26 cellular contexts compared by ENCODE assay signal in the genomic region with DNA sequence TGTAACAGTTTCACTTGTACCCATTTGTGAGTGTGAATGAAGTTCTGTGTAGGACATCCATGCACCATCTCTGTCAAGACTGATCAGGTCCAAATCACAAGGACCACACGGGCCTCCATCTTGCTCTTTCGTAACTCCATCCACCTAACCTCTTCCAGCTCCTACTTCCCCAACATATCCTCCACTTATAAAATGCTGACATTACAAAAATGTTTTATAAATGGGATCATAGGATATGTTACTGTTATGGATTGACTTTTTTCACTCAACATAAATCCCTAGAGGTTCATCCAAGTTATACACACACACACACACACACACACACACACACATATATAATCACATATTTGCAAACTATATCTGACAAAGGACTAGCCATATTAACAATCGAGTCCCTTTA.
A peak's percentile ranks its signal among the peaks of the same experiment; 100 is the strongest.
DNase-seq lines count a peak whose midpoint lies in the region; ATAC-seq, FAIRE-seq and TF ChIP-seq lines count a peak whose summit lies in the region.
"Had no signal": no experiment of that assay in that cellular context is flagged by ENCODE, and none has a peak within 500 bp of the region (broad histone marks: within the 10 kb centered on the region; RNA-seq: fewer than 3 reads in every experiment).

No MANE protein-coding gene starts in this region.

- H3K9ac ChIP-seq in HepG2 (ENCODE audit: insufficient read depth, low read depth, low read length): no peak overlapping the region
- H3K9ac ChIP-seq in K562 (ENCODE audit: insufficient read depth in 1 of 2, low read depth in 2 of 2, low read length in 2 of 2): no peak overlapping the region
- H3K9ac ChIP-seq in neuronal stem cell (ENCODE audit: low read depth, low read length, poor library complexity): no peak overlapping the region
- H3K9ac ChIP-seq: BLaER1 had no signal

- H2BK12ac ChIP-seq in neuronal stem cell (ENCODE audit: low read length): no peak overlapping the region

- CTCF ChIA-PET in HepG2 (lab: Yijun Ruan, JAX; ENCODE audit: low intra/inter-chr PET ratio, low total read pairs) (no interaction called here), K562 (lab: Yijun Ruan, JAX; ENCODE audit: low intra/inter-chr PET ratio) (no interaction called here)

- H4K20me1 ChIP-seq in HepG2 (ENCODE audit: insufficient read depth, low read length) (no peaks in the 10 kb centered on the region), K562 (replicated peaks; ENCODE audit: control insufficient read depth, insufficient read depth, low read length) (no peaks in the 10 kb centered on the region)
- H4K20me1 ChIP-seq: BLaER1 had no signal

- peak overlapping the region; percentile 79 for H4K91ac ChIP-seq in neuronal stem cell (ENCODE audit: low read depth, low read length, poor library complexity)

- BruUV-seq in HepG2 (replicated peaks; lab: Mats Ljungman, UMichigan): no TSS peak
- BruUV-seq in K562 (replicated peaks; lab: Mats Ljungman, UMichigan): no TSS peak

- H3K23ac ChIP-seq in neuronal stem cell (ENCODE audit: low read depth, low read length, poor library complexity): no peak overlapping the region

- TF ChIP-seq POLR2A in HepG2 (IDR thresholded peaks at IDR 0.05; ENCODE audit: insufficient read depth in 1 of 2, low read depth in 2 of 2, low read length in 2 of 2) (no peak), right lobe of liver (IDR thresholded peaks at IDR 0.05) (no peak), K562 (conservative IDR thresholded peaks at IDR 0.05) (no peak)

- POLR2A ChIA-PET in HepG2 (lab: Yijun Ruan, JAX): no interaction called here
- POLR2A ChIA-PET in K562 (lab: Yijun Ruan, JAX): no interaction called here

- H3K36me3 ChIP-seq in HepG2 (replicated peaks in 1 of 2; ENCODE audit: control insufficient read depth in 1 of 2, insufficient read depth in 2 of 2, low read length in 2 of 2): no peaks in the 10 kb centered on the region
- H3K36me3 ChIP-seq in right lobe of liver: no peaks in the 10 kb centered on the region
- no peaks in the 10 kb centered on the region for H3K36me3 ChIP-seq in K562 (ENCODE audit: control insufficient read depth, insufficient read depth, low read length)
- H3K36me3 ChIP-seq in neuronal stem cell (replicated peaks in 1 of 2; ENCODE audit: control insufficient read depth in 2 of 2, insufficient read depth in 2 of 2, low read length in 2 of 2): no peaks in the 10 kb centered on the region
- H3K36me3 ChIP-seq: BE2C, BLaER1 had no signal

- H3K4me3 Mint-ChIP-seq in progenitor cell of endocrine pancreas (ENCODE audit: low read depth): no peak overlapping the region
- H3K4me3 Mint-ChIP-seq: CD14-positive monocyte; CD4-positive, alpha-beta memory T cell; CD4-positive, CD25-positive, alpha-beta regulatory T cell; CD8-positive, alpha-beta memory T cell had no signal

- H2AK5ac ChIP-seq in neuronal stem cell (ENCODE audit: low read depth, low read length): no peak overlapping the region

- H3K4me3 ChIP-seq in HepG2 (replicated peaks in 1 of 3; ENCODE audit: insufficient read depth in 1 of 3, low read depth in 2 of 3, low read length in 3 of 3) (no peak overlapping the region), right lobe of liver (no peak overlapping the region), K562 (no peak overlapping the region), neuronal stem cell (ENCODE audit: low read length in 2 of 2) (no peak overlapping the region)
- H3K4me3 ChIP-seq: BLaER1, GM12878 had no signal

- peaks cover 15% of the 10 kb centered on the region for H3K9me3 Mint-ChIP-seq in progenitor cell of endocrine pancreas (ENCODE audit: low read depth)

- no peak for TF ChIP-seq RAD21 in HepG2 (CRISPR knock-in tag; IDR thresholded peaks at IDR 0.05)
- no peak for TF ChIP-seq RAD21 in K562 (CRISPR knock-in tag; conservative IDR thresholded peaks at IDR 0.05 in 1 of 2, IDR thresholded peaks at IDR 0.05 in 1 of 2)

- H3K79me1 ChIP-seq in neuronal stem cell (ENCODE audit: low read depth, low read length): no peaks in the 10 kb centered on the region

- H3K18ac ChIP-seq in neuronal stem cell (ENCODE audit: low read length): no peak overlapping the region

- H3K27me3 Mint-ChIP-seq in progenitor cell of endocrine pancreas: no peaks in the 10 kb centered on the region
- H3K27me3 Mint-ChIP-seq: CD4-positive, alpha-beta memory T cell; CD4-positive, CD25-positive, alpha-beta regulatory T cell had no signal

- no peak overlapping the region for H3K27ac Mint-ChIP-seq in progenitor cell of endocrine pancreas
- H3K27ac Mint-ChIP-seq: CD14-positive monocyte; CD4-positive, alpha-beta memory T cell; CD4-positive, CD25-positive, alpha-beta regulatory T cell; CD8-positive, alpha-beta memory T cell had no signal

- H3K79me2 ChIP-seq in HepG2 (ENCODE audit: insufficient read depth, low read length) (no peaks in the 10 kb centered on the region), K562 (ENCODE audit: control insufficient read depth, insufficient read depth, low read length) (no peaks in the 10 kb centered on the region)

- TF ChIP-seq CTCF in HepG2 (CRISPR knock-in tag; IDR thresholded peaks at IDR 0.05) (no peak), right lobe of liver (IDR thresholded peaks at IDR 0.05) (no peak), K562 (IDR thresholded peaks at IDR 0.05 in 2 of 3, conservative IDR thresholded peaks at IDR 0.05 in 1 of 3; ENCODE audit: insufficient read depth in 2 of 3, low read depth in 1 of 3, low read length in 3 of 3) (no peak), progenitor cell of endocrine pancreas (IDR thresholded peaks at IDR 0.05; ENCODE audit: unreplicated experiment) (no peak)

- DNase-seq in HepG2 (ENCODE audit: low spot score): no peak
- no peak for DNase-seq in right lobe of liver
- DNase-seq in K562 (ENCODE audit: extremely low read depth in 1 of 4, low spot score in 3 of 4): no peak
- no peak for DNase-seq in neuronal stem cell (ENCODE audit: low spot score)
- no peak for DNase-seq in SHP77 (lab: John Stamatoyannopoulos, UW)
- no peak for DNase-seq in progenitor cell of endocrine pancreas (ENCODE audit: low spot score, unreplicated experiment)
- DNase-seq: ACHN; BE2C; C1 segment of cervical spinal cord; CD4-positive, alpha-beta memory T cell; CD4-positive, CD25-positive, alpha-beta regulatory T cell; CD8-positive, alpha-beta memory T cell; COR-L47; DMS 273 treated with DMSO at 0.1 percent for 48 hours; DMS153; DMS53; DMS79; DND-41; EL; GDM1 had no signal

- H2BK15ac ChIP-seq in neuronal stem cell (ENCODE audit: low read length): no peak overlapping the region

- no peak for TF ChIP-seq EP300 in HepG2 (IDR thresholded peaks at IDR 0.05; ENCODE audit: low read depth in 2 of 2, low read length in 2 of 2)
- TF ChIP-seq EP300 in HepG2 (CRISPR knock-in tag; IDR thresholded peaks at IDR 0.05; ENCODE audit: borderline replicate concordance): no peak
- no peak for TF ChIP-seq EP300 in K562 (IDR thresholded peaks at IDR 0.05; ENCODE audit: low read length)

- H3K9me1 ChIP-seq in K562 (ENCODE audit: control insufficient read depth, insufficient read depth, low read length): no peaks in the 10 kb centered on the region

- no peaks in the 10 kb centered on the region for H3K4me1 Mint-ChIP-seq in progenitor cell of endocrine pancreas (ENCODE audit: low read depth)
- H3K4me1 Mint-ChIP-seq: CD14-positive monocyte; CD4-positive, alpha-beta memory T cell; CD4-positive, CD25-positive, alpha-beta regulatory T cell; CD8-positive, alpha-beta memory T cell had no signal

- ATAC-seq in HepG2 (no peak), right lobe of liver (no peak), K562 (no peak)
- ATAC-seq: GM12878 had no signal

- H3K27ac ChIP-seq in HepG2 (ENCODE audit: extremely low read length, insufficient read depth, low read length) (no peak overlapping the region), right lobe of liver (no peak overlapping the region), K562 (ENCODE audit: extremely low read depth, low read depth, low read length) (no peak overlapping the region), neuronal stem cell (replicated peaks; ENCODE audit: low read length) (no peak overlapping the region)
- H3K27ac ChIP-seq: 22Rv1, BLaER1 had no signal

- no peak overlapping the region for H2BK120ac ChIP-seq in neuronal stem cell (ENCODE audit: low read depth, low read length)

- H2BK5ac ChIP-seq in neuronal stem cell (ENCODE audit: low read length): no peak overlapping the region

- H3K14ac ChIP-seq in neuronal stem cell (ENCODE audit: low read length): no peak overlapping the region

- FAIRE-seq in HepG2 (lab: Jason Lieb, UNC) (no peak), K562 (lab: Jason Lieb, UNC) (no peak)
- FAIRE-seq: GM12878, GM12892, GM18507 had no signal

- H3K4me2 ChIP-seq in HepG2 (ENCODE audit: low read depth, low read length): no peak overlapping the region
- no peak overlapping the region for H3K4me2 ChIP-seq in K562 (ENCODE audit: insufficient read depth, low read length)
- H3K4me2 ChIP-seq in neuronal stem cell (ENCODE audit: insufficient read depth, low read length, poor library complexity, severe bottlenecking): no peak overlapping the region
- H3K4me2 ChIP-seq: BLaER1 had no signal

- H3K9me3 ChIP-seq in HepG2 (ENCODE audit: low read length) (no peaks in the 10 kb centered on the region), right lobe of liver (no peaks in the 10 kb centered on the region), K562 (replicated peaks; ENCODE audit: control insufficient read depth, insufficient read depth, low read depth, low read length) (no peaks in the 10 kb centered on the region), neuronal stem cell (replicated peaks in 1 of 2; ENCODE audit: control insufficient read depth in 2 of 2, insufficient read depth in 1 of 2, low read depth in 1 of 2, low read length in 2 of 2) (no peaks in the 10 kb centered on the region)
- H3K9me3 ChIP-seq: BE2C had no signal

- H3K4ac ChIP-seq in neuronal stem cell (ENCODE audit: low read length): no peak overlapping the region

- in situ Hi-C loops in HepG2 (cut with HindIII; ENCODE audit: extremely low pct_ligation_motif_present, low pct_unique_long_range_greater_than_20kb) (no loop called here), K562 (cut with MboI) (no loop called here)

- 4% methylated on average over 3 of the region's 3 CpGs for WGBS in HepG2 (ENCODE audit: low lambda C conversion rate)
- WGBS in right lobe of liver (ENCODE audit: insufficient coverage, low coverage, low lambda C conversion rate, missing lambda C conversion rate): 51% methylated on average over 3 of the region's 3 CpGs
- WGBS in K562 (ENCODE audit: insufficient coverage, low coverage, missing lambda C conversion rate): 0% methylated on average over 3 of the region's 3 CpGs
- no CpG with 5 or more reads among the region's 3 CpGs for WGBS in neuronal stem cell (ENCODE audit: extremely low coverage in 2 of 2, insufficient read length in 2 of 2, insufficient replicate concordance in 1 of 2), 2 donors

- H2AFZ ChIP-seq in HepG2 (ENCODE audit: low read length): no peak overlapping the region
- H2AFZ ChIP-seq in K562 (ENCODE audit: low read depth, low read length): no peak overlapping the region
- no peak overlapping the region for H2AFZ ChIP-seq in neuronal stem cell (ENCODE audit: low read length)

- no peak overlapping the region for H4K8ac ChIP-seq in neuronal stem cell (ENCODE audit: low read depth, low read length)

- no peaks in the 10 kb centered on the region for H3K36me3 Mint-ChIP-seq in progenitor cell of endocrine pancreas (ENCODE audit: insufficient read depth)
- H3K36me3 Mint-ChIP-seq: CD14-positive monocyte; CD4-positive, alpha-beta memory T cell; CD4-positive, CD25-positive, alpha-beta regulatory T cell; CD8-positive, alpha-beta memory T cell had no signal

- H3K4me1 ChIP-seq in HepG2 (ENCODE audit: insufficient read depth, low read length) (no peaks in the 10 kb centered on the region), right lobe of liver (no peaks in the 10 kb centered on the region), K562 (replicated peaks in 1 of 2; ENCODE audit: control insufficient read depth in 2 of 2, insufficient read depth in 2 of 2, low read length in 2 of 2) (no peaks in the 10 kb centered on the region), neuronal stem cell (ENCODE audit: control insufficient read depth in 2 of 2, insufficient read depth in 1 of 2, low read depth in 1 of 2, low read length in 2 of 2) (no peaks in the 10 kb centered on the region)
- H3K4me1 ChIP-seq: BE2C, BLaER1 had no signal

- H3K27me3 ChIP-seq in HepG2 (ENCODE audit: control insufficient read depth in 1 of 2, insufficient read depth in 2 of 2, low read length in 2 of 2) (0 out of 5 replicates have a peak, but pooled peaks cover 0 to 4% of the 10 kb centered on the region in 2 experiments), right lobe of liver (no peaks in the 10 kb centered on the region), K562 (ENCODE audit: control insufficient read depth in 2 of 2, insufficient read depth in 2 of 2, low read length in 2 of 2) (no peaks in the 10 kb centered on the region), neuronal stem cell (ENCODE audit: control insufficient read depth in 3 of 3, insufficient read depth in 3 of 3, low read depth in 1 of 3, low read length in 3 of 3) (no peaks in the 10 kb centered on the region)
- H3K27me3 ChIP-seq: BE2C, BLaER1 had no signal

- intact Hi-C loops in HepG2 (cut with micrococcal nuclease; ENCODE audit: unreplicated experiment): no loop called here
- intact Hi-C loops in right lobe of liver (cut with DNase I): no loop called here
- intact Hi-C loops in K562 (cut with micrococcal nuclease): no loop called here

Comparison
In these comparisons a context has a peak if more than half of its experiments do, and no peak if none do; other contexts are left out.
1. Of the 241 proteins assayed by ChIP-seq in both HepG2 and K562: peak only in HepG2: none; only in K562: MAFG; in both: MAFF and MAFK; in neither: 238.